ENCODE assay signal across 1 cellular context in the genomic region with DNA sequence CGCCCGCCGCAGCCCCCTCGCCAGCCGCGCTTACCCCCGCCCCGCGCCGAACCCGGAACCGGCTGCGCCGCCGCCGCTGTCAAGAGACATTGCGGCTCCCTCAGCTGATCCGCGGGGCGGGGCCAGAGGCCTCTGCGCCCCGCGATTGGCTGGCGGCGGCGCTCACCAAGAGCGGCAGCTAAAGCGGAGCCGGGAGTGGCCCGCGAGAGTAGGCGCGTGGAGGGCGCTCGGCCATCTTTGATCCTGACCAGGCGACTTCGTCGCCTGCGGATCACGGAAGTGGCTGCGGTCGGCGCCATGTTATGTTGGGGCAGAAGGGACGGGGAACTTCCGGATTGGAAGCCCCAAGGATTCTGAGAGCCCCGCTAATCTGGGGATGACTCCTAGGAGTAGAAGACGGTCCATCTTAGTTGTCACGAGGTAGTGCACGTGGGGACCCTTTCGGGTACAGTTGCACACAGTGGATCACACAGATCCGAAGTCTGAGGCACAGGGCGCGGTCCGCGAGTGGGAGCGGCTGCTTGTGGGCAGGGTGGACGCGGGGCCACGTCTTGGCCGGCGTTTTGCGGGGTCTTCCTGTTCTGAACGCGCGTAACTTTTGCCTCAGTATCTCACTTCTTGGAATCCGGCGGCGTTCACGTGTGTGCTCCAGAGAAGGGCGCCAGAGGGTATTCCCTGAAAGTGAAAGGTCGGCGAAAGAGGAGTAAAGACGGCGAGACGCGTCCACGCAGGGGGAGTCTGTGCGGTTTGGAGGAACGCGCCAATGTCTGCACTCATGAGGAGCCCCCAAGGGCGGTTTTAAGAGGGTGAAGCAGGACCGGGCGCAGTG.
TF ChIP-seq lines count a peak whose summit lies in the region.

CHFR (minus strand) TSS at position 93 of the 829 bp plus-strand sequence. CDS start 277 bp downstream, outside the sequence.

TF ChIP-seq in WTC11, 78 proteins besides CTCF, POLR2A, EP300 and RAD21 (continued from another document and continues in another):
- TF ChIP-seq, protein P1, sequence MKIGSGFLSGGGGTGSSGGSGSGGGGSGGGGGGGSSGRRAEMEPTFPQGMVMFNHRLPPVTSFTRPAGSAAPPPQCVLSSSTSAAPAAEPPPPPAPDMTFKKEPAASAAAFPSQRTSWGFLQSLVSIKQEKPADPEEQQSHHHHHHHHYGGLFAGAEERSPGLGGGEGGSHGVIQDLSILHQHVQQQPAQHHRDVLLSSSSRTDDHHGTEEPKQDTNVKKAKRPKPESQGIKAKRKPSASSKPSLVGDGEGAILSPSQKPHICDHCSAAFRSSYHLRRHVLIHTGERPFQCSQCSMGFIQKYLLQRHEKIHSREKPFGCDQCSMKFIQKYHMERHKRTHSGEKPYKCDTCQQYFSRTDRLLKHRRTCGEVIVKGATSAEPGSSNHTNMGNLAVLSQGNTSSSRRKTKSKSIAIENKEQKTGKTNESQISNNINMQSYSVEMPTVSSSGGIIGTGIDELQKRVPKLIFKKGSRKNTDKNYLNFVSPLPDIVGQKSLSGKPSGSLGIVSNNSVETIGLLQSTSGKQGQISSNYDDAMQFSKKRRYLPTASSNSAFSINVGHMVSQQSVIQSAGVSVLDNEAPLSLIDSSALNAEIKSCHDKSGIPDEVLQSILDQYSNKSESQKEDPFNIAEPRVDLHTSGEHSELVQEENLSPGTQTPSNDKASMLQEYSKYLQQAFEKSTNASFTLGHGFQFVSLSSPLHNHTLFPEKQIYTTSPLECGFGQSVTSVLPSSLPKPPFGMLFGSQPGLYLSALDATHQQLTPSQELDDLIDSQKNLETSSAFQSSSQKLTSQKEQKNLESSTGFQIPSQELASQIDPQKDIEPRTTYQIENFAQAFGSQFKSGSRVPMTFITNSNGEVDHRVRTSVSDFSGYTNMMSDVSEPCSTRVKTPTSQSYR (CRISPR knock-in tag; IDR thresholded peaks at IDR 0.05) = no peak
- no peak for TF ChIP-seq ATF6 (CRISPR knock-in tag; IDR thresholded peaks at IDR 0.05)
- TF ChIP-seq, protein P2, sequence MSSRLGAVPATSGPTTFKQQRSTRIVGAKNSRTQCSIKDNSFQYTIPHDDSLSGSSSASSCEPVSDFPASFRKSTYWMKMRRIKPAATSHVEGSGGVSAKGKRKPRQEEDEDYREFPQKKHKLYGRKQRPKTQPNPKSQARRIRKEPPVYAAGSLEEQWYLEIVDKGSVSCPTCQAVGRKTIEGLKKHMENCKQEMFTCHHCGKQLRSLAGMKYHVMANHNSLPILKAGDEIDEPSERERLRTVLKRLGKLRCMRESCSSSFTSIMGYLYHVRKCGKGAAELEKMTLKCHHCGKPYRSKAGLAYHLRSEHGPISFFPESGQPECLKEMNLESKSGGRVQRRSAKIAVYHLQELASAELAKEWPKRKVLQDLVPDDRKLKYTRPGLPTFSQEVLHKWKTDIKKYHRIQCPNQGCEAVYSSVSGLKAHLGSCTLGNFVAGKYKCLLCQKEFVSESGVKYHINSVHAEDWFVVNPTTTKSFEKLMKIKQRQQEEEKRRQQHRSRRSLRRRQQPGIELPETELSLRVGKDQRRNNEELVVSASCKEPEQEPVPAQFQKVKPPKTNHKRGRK (CRISPR knock-in tag; IDR thresholded peaks at IDR 0.05; ENCODE audit: borderline replicate concordance) = 0 out of 2 replicates have a peak, but pooled peaks have one; percentile 63
- peak; percentile 73; the same call in 1 of the 2 replicates for TF ChIP-seq TEAD1 (CRISPR knock-in tag; IDR thresholded peaks at IDR 0.05)
- 0 out of 2 replicates have a peak, but pooled peaks have one; percentile 41 for TF ChIP-seq MYBL2 (CRISPR knock-in tag; IDR thresholded peaks at IDR 0.05)
- TF ChIP-seq RELA (CRISPR knock-in tag; IDR thresholded peaks at IDR 0.05; ENCODE audit: borderline replicate concordance) = no peak
- TF ChIP-seq ZNF532 (CRISPR knock-in tag; IDR thresholded peaks at IDR 0.05; ENCODE audit: borderline replicate concordance) = no peak
- TF ChIP-seq TEAD4 (CRISPR knock-in tag; IDR thresholded peaks at IDR 0.05) = peak; percentile 37; the same call in 1 of the 2 replicates
- no peak for TF ChIP-seq ZNF138 (CRISPR knock-in tag; conservative IDR thresholded peaks at IDR 0.05)
- TF ChIP-seq CREM (CRISPR knock-in tag; IDR thresholded peaks at IDR 0.05) = 0 out of 2 replicates have a peak, but pooled peaks have one; percentile 64
- TF ChIP-seq ZNF423 (CRISPR knock-in tag; IDR thresholded peaks at IDR 0.05) = no peak
- no peak for TF ChIP-seq OVOL2 (CRISPR knock-in tag; IDR thresholded peaks at IDR 0.05; ENCODE audit: borderline replicate concordance)
- TF ChIP-seq ETV6 (CRISPR knock-in tag; IDR thresholded peaks at IDR 0.05) = 0 out of 2 replicates have a peak, but pooled peaks have one; percentile 30
- TF ChIP-seq NFYB (CRISPR knock-in tag; conservative IDR thresholded peaks at IDR 0.05; ENCODE audit: low read depth) = peak; percentile 68
- peak; percentile 69; the same call in 1 of the 2 replicates for TF ChIP-seq AR (CRISPR knock-in tag; IDR thresholded peaks at IDR 0.05)
- TF ChIP-seq HMGA2 (CRISPR knock-in tag; IDR thresholded peaks at IDR 0.05) = no peak
- peak; percentile 57; the same call in 1 of the 2 replicates for TF ChIP-seq USF1 (CRISPR knock-in tag; IDR thresholded peaks at IDR 0.05)
- TF ChIP-seq ZNF396 (CRISPR knock-in tag; IDR thresholded peaks at IDR 0.05; ENCODE audit: borderline replicate concordance) = no peak
- no peak for TF ChIP-seq STAT6 (CRISPR knock-in tag; conservative IDR thresholded peaks at IDR 0.05; ENCODE audit: low read depth)
- peak; percentile 89 for TF ChIP-seq MAX (CRISPR knock-in tag; IDR thresholded peaks at IDR 0.05)
- no peak for TF ChIP-seq NR2C2 (CRISPR knock-in tag; IDR thresholded peaks at IDR 0.05)
- peak; percentile 84 for TF ChIP-seq FOXP1 (CRISPR knock-in tag; IDR thresholded peaks at IDR 0.05; ENCODE audit: borderline replicate concordance)
- TF ChIP-seq, protein P3, sequence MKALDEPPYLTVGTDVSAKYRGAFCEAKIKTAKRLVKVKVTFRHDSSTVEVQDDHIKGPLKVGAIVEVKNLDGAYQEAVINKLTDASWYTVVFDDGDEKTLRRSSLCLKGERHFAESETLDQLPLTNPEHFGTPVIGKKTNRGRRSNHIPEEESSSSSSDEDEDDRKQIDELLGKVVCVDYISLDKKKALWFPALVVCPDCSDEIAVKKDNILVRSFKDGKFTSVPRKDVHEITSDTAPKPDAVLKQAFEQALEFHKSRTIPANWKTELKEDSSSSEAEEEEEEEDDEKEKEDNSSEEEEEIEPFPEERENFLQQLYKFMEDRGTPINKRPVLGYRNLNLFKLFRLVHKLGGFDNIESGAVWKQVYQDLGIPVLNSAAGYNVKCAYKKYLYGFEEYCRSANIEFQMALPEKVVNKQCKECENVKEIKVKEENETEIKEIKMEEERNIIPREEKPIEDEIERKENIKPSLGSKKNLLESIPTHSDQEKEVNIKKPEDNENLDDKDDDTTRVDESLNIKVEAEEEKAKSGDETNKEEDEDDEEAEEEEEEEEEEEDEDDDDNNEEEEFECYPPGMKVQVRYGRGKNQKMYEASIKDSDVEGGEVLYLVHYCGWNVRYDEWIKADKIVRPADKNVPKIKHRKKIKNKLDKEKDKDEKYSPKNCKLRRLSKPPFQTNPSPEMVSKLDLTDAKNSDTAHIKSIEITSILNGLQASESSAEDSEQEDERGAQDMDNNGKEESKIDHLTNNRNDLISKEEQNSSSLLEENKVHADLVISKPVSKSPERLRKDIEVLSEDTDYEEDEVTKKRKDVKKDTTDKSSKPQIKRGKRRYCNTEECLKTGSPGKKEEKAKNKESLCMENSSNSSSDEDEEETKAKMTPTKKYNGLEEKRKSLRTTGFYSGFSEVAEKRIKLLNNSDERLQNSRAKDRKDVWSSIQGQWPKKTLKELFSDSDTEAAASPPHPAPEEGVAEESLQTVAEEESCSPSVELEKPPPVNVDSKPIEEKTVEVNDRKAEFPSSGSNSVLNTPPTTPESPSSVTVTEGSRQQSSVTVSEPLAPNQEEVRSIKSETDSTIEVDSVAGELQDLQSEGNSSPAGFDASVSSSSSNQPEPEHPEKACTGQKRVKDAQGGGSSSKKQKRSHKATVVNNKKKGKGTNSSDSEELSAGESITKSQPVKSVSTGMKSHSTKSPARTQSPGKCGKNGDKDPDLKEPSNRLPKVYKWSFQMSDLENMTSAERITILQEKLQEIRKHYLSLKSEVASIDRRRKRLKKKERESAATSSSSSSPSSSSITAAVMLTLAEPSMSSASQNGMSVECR (CRISPR knock-in tag; IDR thresholded peaks at IDR 0.05; ENCODE audit: borderline replicate concordance) = peak; percentile 83; the same call in 1 of the 2 replicates
